ENCODE assay signal across 27 cellular contexts in genomic region chr2:37037771-37038170, GRCh38.
"Had no signal": no experiment of that assay in that cellular context is flagged by ENCODE, and none has a peak within 500 bp of the region (broad histone marks: within the 10 kb centered on the region; RNA-seq: fewer than 3 reads in every experiment).

No MANE protein-coding gene starts in this region.

- DNase-seq: heart right ventricle; kidney glomerular epithelial cell; left colon; left lung; lower lobe of right lung; mammary epithelial cell; mesenchymal stem cell; naive thymus-derived CD8-positive, alpha-beta T cell; nucleus accumbens; ovary; retina; right cardiac atrium; sigmoid colon; stimulated activated CD4-positive, alpha-beta T cell treated with anti-CD3 and anti-CD28 coated beads, Interleukin-1b, Interleukin-23, amount 100 ng/mL, for 48 hours; stimulated activated CD4-positive, alpha-beta T cell treated with anti-CD3 and anti-CD28 coated beads, Interleukin-2, amount 100 ng/mL, for 48 hours; stimulated activated CD4-positive, alpha-beta T cell treated with anti-CD3 and anti-CD28 coated beads, Interleukin-4, amount 100 ng/mL, for 4 hours; stimulated activated CD8-positive, alpha-beta memory T cell treated with anti-CD3 and anti-CD28 coated beads, Interleukin-4, amount 100 ng/mL, for 48 hours; stimulated activated naive CD4-positive, alpha-beta T cell treated with Interleukin-2 at 50 U/mL for 16 hours; stimulated activated naive CD8-positive, alpha-beta T cell treated with anti-CD3 and anti-CD28 coated beads, Interleukin-15, amount 100 ng/mL, for 72 hours; substantia nigra had no signal

- H3K4me1 ChIP-seq: heart right ventricle, left lung, lower lobe of right lung, prostate gland, sigmoid colon, vagina had no signal

- FAIRE-seq: keratinocyte had no signal

- H3K4me2 ChIP-seq: hepatocyte, smooth muscle cell had no signal

- H3K36me3 ChIP-seq: ovary, prostate gland had no signal

- ATAC-seq: heart right ventricle; left colon; left lung; lower lobe of right lung; naive thymus-derived CD8-positive, alpha-beta T cell; right cardiac atrium; stimulated activated memory B cell treated with anti-CD40 and anti-IgM and Interleukin-4, amounts not matched to agents 10 μg/mL and 1 μg/mL and 100 μg/mL, for 72 hours; stimulated activated naive CD8-positive, alpha-beta T cell treated with anti-CD3 and anti-CD28 coated beads, Interleukin-15, amount 100 ng/mL, for 72 hours had no signal

- H3K4me3 ChIP-seq: heart right ventricle, hepatocyte, left lung, lower lobe of right lung, ovary, prostate gland, sigmoid colon, smooth muscle cell, tibial nerve, vagina had no signal

- H3K27ac ChIP-seq: heart right ventricle, hepatocyte, left lung, lower lobe of right lung, ovary, prostate gland, sigmoid colon, tibial nerve, vagina had no signal

- H3K79me2 ChIP-seq: hepatocyte had no signal

- H3K27me3 ChIP-seq: heart right ventricle, hepatocyte, left lung, ovary, sigmoid colon, tibial nerve, vagina had no signal

- H3K9me3 ChIP-seq: heart right ventricle, left lung, lower lobe of right lung, ovary, prostate gland, sigmoid colon, tibial nerve, vagina had no signal

- H2AFZ ChIP-seq: hepatocyte had no signal
